Comparison of ENCODE assay signal across 8 cellular contexts in genomic region chr22:29205260-29205597, GRCh38. TPM values are rescaled to one million over a fixed set of nuclear protein-coding genes. Genes with fewer than 3 reads are reported as not detected.
DNase-seq lines count a peak whose midpoint lies in the region; ATAC-seq and TF ChIP-seq lines count a peak whose summit lies in the region.

No MANE protein-coding gene starts in this region.

- no peaks in the 10 kb centered on the region for H3K36me3 Mint-ChIP-seq in activated CD4-positive, alpha-beta memory T cell treated with anti-CD3 and anti-CD28 coated beads for 36 hours

- no peak overlapping the region for H3K27ac Mint-ChIP-seq in activated CD4-positive, alpha-beta memory T cell treated with anti-CD3 and anti-CD28 coated beads for 36 hours

- intact Hi-C loops in activated CD4-positive, alpha-beta memory T cell treated with anti-CD3 and anti-CD28 coated beads for 36 hours (cut with micrococcal nuclease) = no loop called here

- no peaks in the 10 kb centered on the region for H3K9me3 Mint-ChIP-seq in activated CD4-positive, alpha-beta memory T cell treated with anti-CD3 and anti-CD28 coated beads for 36 hours

- DNase-seq in GM12865 (ENCODE audit: low read depth) = no peak
- no peak for DNase-seq in Peyer's patch
- DNase-seq in fibroblast of villous mesenchyme (ENCODE audit: low read depth) = no peak
- no peak for DNase-seq in retinal pigment epithelial cell (ENCODE audit: low read depth)
- DNase-seq in activated CD4-positive, alpha-beta memory T cell treated with anti-CD3 and anti-CD28 coated beads for 36 hours = no peak
- no peak for DNase-seq in activated CD4-positive, alpha-beta T cell treated with anti-CD3 and anti-CD28 coated beads, Interleukin-2, amount 50 U/mL, for 4 hours
- DNase-seq in activated gamma-delta T cell treated with Interleukin-2 at 50 U/mL for 16 hours = no peak

- POLR2A ChIA-PET in activated CD4-positive, alpha-beta memory T cell treated with anti-CD3 and anti-CD28 coated beads for 36 hours (lab: Charles Lee) = no interaction called here

- no peaks in the 10 kb centered on the region for H3K36me3 ChIP-seq in Peyer's patch

- TF ChIP-seq POLR2A in Peyer's patch (IDR thresholded peaks at IDR 0.05) = no peak

- H3K4me1 ChIP-seq in Peyer's patch = peaks cover 0 to 19% (median 3%) of the 10 kb centered on the region in 4 donors

- peak overlapping the region in 3 of 4 donors; percentile 53 to 62 (median 60) for H3K27ac ChIP-seq in Peyer's patch

- CTCF ChIA-PET in activated CD4-positive, alpha-beta memory T cell treated with anti-CD3 and anti-CD28 coated beads for 36 hours (lab: Charles Lee) = interaction anchor here (2.0 kb wide), 1 partner anchor 40 kb away, joined by 10 read pairs; no protein-coding TSS in a partner anchor

- no peaks in the 10 kb centered on the region for H3K27me3 ChIP-seq in Peyer's patch

- no peak for TF ChIP-seq CTCF in GM12865 (IDR thresholded peaks at IDR 0.05; ENCODE audit: insufficient read depth, low read depth, low read length, missing control alignments)
- TF ChIP-seq CTCF in Peyer's patch (IDR thresholded peaks at IDR 0.05) = no peak
- TF ChIP-seq CTCF in fibroblast of villous mesenchyme (IDR thresholded peaks at IDR 0.05; ENCODE audit: insufficient read depth, low read depth, low read length) = no peak
- no peak for TF ChIP-seq CTCF in retinal pigment epithelial cell (conservative IDR thresholded peaks at IDR 0.05; ENCODE audit: low read depth, low read length)

- peaks cover 40% of the 10 kb centered on the region for H3K27me3 Mint-ChIP-seq in activated CD4-positive, alpha-beta memory T cell treated with anti-CD3 and anti-CD28 coated beads for 36 hours

- H3K4me3 ChIP-seq in GM12865 (ENCODE audit: low read depth, low read length) (peak overlapping the region; percentile 57), Peyer's patch (peak overlapping the region; percentile 20 to 67 (median 54)), fibroblast of villous mesenchyme (ENCODE audit: low read depth, low read length) (peak overlapping the region; percentile 36), retinal pigment epithelial cell (ENCODE audit: low read length) (peak overlapping the region; percentile 36)

- no peaks in the 10 kb centered on the region for H3K9me3 ChIP-seq in Peyer's patch

- no peak overlapping the region for H3K4me3 Mint-ChIP-seq in activated CD4-positive, alpha-beta memory T cell treated with anti-CD3 and anti-CD28 coated beads for 36 hours

- peaks cover 12% of the 10 kb centered on the region for H3K4me1 Mint-ChIP-seq in activated CD4-positive, alpha-beta memory T cell treated with anti-CD3 and anti-CD28 coated beads for 36 hours (ENCODE audit: low read depth)

- ATAC-seq in GM19455 (IDR thresholded peaks at IDR 0.05; ENCODE audit: unreplicated experiment) = no peak

RNA-seq across cellular contexts. Expression of gene EMID1, which starts 0.5 kb away (rescaled TPM):
- 1 to 10 TPM; 1.9 to 7.1 (median 4.2) TPM for total RNA-seq in Peyer's patch
- under 0.01 and 0.32 TPM in 2 replicates for total RNA-seq in fibroblast of villous mesenchyme
- total RNA-seq in activated CD4-positive, alpha-beta memory T cell treated with anti-CD3 and anti-CD28 coated beads for 36 hours = not detected
